ENCODE assay signal across 18 cellular contexts in the genomic region with DNA sequence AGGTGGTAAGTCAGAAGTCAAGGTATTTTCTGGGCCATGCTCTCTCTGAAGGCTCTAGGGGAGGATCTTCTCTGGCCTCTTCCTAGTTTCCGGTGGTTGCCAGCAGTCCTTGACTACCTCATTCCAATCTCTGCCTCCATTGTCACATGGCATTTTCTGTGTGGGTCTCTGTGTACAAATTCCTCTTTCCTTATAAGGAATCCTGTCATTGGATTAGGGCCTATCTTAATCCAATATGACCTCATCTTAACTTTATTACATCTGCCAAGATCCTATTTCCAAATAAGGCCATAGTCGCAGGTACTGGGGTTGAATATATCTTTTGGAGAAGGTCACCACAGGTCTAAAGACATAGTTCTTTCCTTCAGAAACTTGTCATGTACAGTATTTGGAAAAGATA.
DNase-seq lines count a peak whose midpoint lies in the region; ATAC-seq and TF ChIP-seq lines count a peak whose summit lies in the region.
"Had no signal": no experiment of that assay in that cellular context is flagged by ENCODE, and none has a peak within 500 bp of the region (broad histone marks: within the 10 kb centered on the region; RNA-seq: fewer than 3 reads in every experiment).

No MANE protein-coding gene starts in this region.

- H3K4me1 ChIP-seq in A673 (ENCODE audit: insufficient read depth, low read length, poor library complexity, severe bottlenecking): no peaks in the 10 kb centered on the region
- H3K4me1 ChIP-seq in naive thymus-derived CD4-positive, alpha-beta T cell (ENCODE audit: control insufficient read depth in 2 of 2, insufficient read depth in 2 of 2, low read length in 2 of 2): no peaks in the 10 kb centered on the region

- H3K4me3 Mint-ChIP-seq in mesothelial cell of epicardium: no peak overlapping the region
- H3K4me3 Mint-ChIP-seq in naive thymus-derived CD4-positive, alpha-beta T cell: no peak overlapping the region
- H3K4me3 Mint-ChIP-seq: CD14-positive monocyte had no signal

- peaks cover 5% of the 10 kb centered on the region for H3K4me1 Mint-ChIP-seq in mesothelial cell of epicardium
- H3K4me1 Mint-ChIP-seq in naive thymus-derived CD4-positive, alpha-beta T cell: peaks cover 0 to 9% (median 0%) of the 10 kb centered on the region in 7 donors
- H3K4me1 Mint-ChIP-seq: CD14-positive monocyte had no signal

- ATAC-seq in naive thymus-derived CD4-positive, alpha-beta T cell: no peak
- ATAC-seq: PC-3 had no signal

- no peaks in the 10 kb centered on the region for H3K36me3 ChIP-seq in A673 (ENCODE audit: insufficient read depth, low read length, poor library complexity, severe bottlenecking)
- no peaks in the 10 kb centered on the region for H3K36me3 ChIP-seq in naive thymus-derived CD4-positive, alpha-beta T cell (ENCODE audit: control insufficient read depth in 2 of 3, insufficient read depth in 3 of 3, low read length in 3 of 3)

- no peaks in the 10 kb centered on the region for H3K36me3 Mint-ChIP-seq in mesothelial cell of epicardium
- no peaks in the 10 kb centered on the region for H3K36me3 Mint-ChIP-seq in naive thymus-derived CD4-positive, alpha-beta T cell

- H3K9me3 ChIP-seq in A673 (ENCODE audit: low read depth, low read length, poor library complexity, severe bottlenecking): no peaks in the 10 kb centered on the region
- H3K9me3 ChIP-seq in naive thymus-derived CD4-positive, alpha-beta T cell (ENCODE audit: control insufficient read depth in 2 of 3, low read length in 3 of 3): no peaks in the 10 kb centered on the region

- peak overlapping the region; percentile 21 for H3K27ac ChIP-seq in A673 (ENCODE audit: low read depth, low read length, poor library complexity, severe bottlenecking)
- H3K27ac ChIP-seq in naive thymus-derived CD4-positive, alpha-beta T cell (ENCODE audit: low read depth, low read length): no peak overlapping the region
- H3K27ac ChIP-seq: GM23248 had no signal

- no peak overlapping the region for H3K4me3 ChIP-seq in A673 (ENCODE audit: low read depth, low read length, poor library complexity, severe bottlenecking)
- H3K4me3 ChIP-seq in naive thymus-derived CD4-positive, alpha-beta T cell (ENCODE audit: low read length): no peak overlapping the region
- H3K4me3 ChIP-seq: GM23248 had no signal

- no peak for TF ChIP-seq CTCF in A673 (conservative IDR thresholded peaks at IDR 0.05; ENCODE audit: low read depth, low read length)
- TF ChIP-seq CTCF in mesothelial cell of epicardium (IDR thresholded peaks at IDR 0.05; ENCODE audit: unreplicated experiment): no peak

- no peaks in the 10 kb centered on the region for H3K27me3 ChIP-seq in A673 (replicated peaks; ENCODE audit: insufficient read depth, low read depth, low read length, poor library complexity)
- H3K27me3 ChIP-seq in naive thymus-derived CD4-positive, alpha-beta T cell (ENCODE audit: control insufficient read depth in 2 of 2, insufficient read depth in 2 of 2, low read length in 2 of 2): no peaks in the 10 kb centered on the region

- CTCF ChIA-PET in A673 (lab: Charles Lee): no interaction called here
- CTCF ChIA-PET in naive thymus-derived CD4-positive, alpha-beta T cell (lab: Charles Lee): no interaction called here

- H3K27ac Mint-ChIP-seq in mesothelial cell of epicardium: peak overlapping the region; percentile 50
- H3K27ac Mint-ChIP-seq in naive thymus-derived CD4-positive, alpha-beta T cell: no peak overlapping the region

- POLR2A ChIA-PET in A673 (lab: Charles Lee; ENCODE audit: low non-redundant PET): interaction anchor here (0.6 kb wide), 1 partner anchor 297 kb away, joined by 3 read pairs; no protein-coding TSS in a partner anchor
- POLR2A ChIA-PET in naive thymus-derived CD4-positive, alpha-beta T cell (lab: Charles Lee): no interaction called here

- no peaks in the 10 kb centered on the region for H3K27me3 Mint-ChIP-seq in mesothelial cell of epicardium (ENCODE audit: low read depth)
- peaks cover 0 to 10% (median 2%) of the 10 kb centered on the region in 5 donors for H3K27me3 Mint-ChIP-seq in naive thymus-derived CD4-positive, alpha-beta T cell

- DNase-seq in A673 (ENCODE audit: low spot score) (no peak), H4 (ENCODE audit: low spot score) (peak; percentile 52), SK-N-DZ (ENCODE audit: low spot score) (peak; percentile 93), mesothelial cell of epicardium (ENCODE audit: low spot score in 2 of 2, unreplicated experiment in 2 of 2) (no peak), COLO829 (ENCODE audit: low spot score) (no peak)
- DNase-seq in naive thymus-derived CD4-positive, alpha-beta T cell: no peak
- DNase-seq in stimulated activated CD8-positive, alpha-beta memory T cell treated with anti-CD3 and anti-CD28 coated beads, Interleukin-4, amount 100 ng/mL, for 48 hours: no peak
- DNase-seq: DMS153, GF-D8, HCEC 1CT, NCI-H1105 treated with DMSO at 0.1 percent for 48 hours, NCI-H1694, NCI-H2107, NCI-H510A treated with DMSO at 0.1 percent for 48 hours, NCI-H774 had no signal

- H3K9me3 Mint-ChIP-seq in mesothelial cell of epicardium: no peaks in the 10 kb centered on the region
- H3K9me3 Mint-ChIP-seq in naive thymus-derived CD4-positive, alpha-beta T cell: no peaks in the 10 kb centered on the region

- intact Hi-C loops in A673 (cut with micrococcal nuclease; ENCODE audit: unreplicated experiment): no loop called here
- intact Hi-C loops in naive thymus-derived CD4-positive, alpha-beta T cell (cut with micrococcal nuclease): no loop called here

- BruUV-seq in A673 (replicated peaks; lab: Mats Ljungman, UMichigan): no TSS peak

Comparison
In these comparisons a context has a peak if more than half of its experiments do, and no peak if none do; other contexts are left out.
1. DNase-seq: peak in H4 (single experiment) and SK-N-DZ (single experiment); none in A673 (single experiment), mesothelial cell of epicardium (0 of 2), COLO829 (single experiment), naive thymus-derived CD4-positive, alpha-beta T cell (0 of 9) and stimulated activated CD8-positive, alpha-beta memory T cell treated with anti-CD3 and anti-CD28 coated beads, Interleukin-4, amount 100 ng/mL, for 48 hours (single experiment).